In the genomic region with DNA sequence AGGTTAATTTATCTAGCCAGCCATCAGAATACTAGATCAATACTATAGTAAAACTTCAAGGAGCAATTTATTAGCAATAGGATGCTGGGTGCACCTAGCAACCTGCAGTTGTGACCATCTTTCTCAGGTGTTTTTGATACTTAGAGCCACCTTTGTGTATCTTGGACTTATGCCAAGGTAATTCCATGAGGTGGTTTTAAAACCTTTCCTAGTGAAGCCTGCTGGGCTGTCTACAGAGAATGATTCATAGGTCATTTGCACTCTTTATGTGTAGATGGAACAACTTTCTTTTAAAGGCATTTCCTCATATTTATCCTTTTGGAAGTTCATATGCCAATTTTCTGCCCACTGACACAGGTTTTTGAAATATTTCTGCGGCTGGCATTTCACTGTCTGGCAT, we compare ENCODE assay signal across 1 cellular context.
TF ChIP-seq lines count a peak whose summit lies in the region.

No MANE protein-coding gene starts in this region.

TF ChIP-seq in HepG2, 621 proteins besides CTCF, POLR2A, EP300 and RAD21 (continued from another document):
- TF ChIP-seq RARG (CRISPR knock-in tag; IDR thresholded peaks at IDR 0.05; ENCODE audit: low read depth), result no peak
- TF ChIP-seq NKX3-1 (CRISPR knock-in tag; IDR thresholded peaks at IDR 0.05), result no peak
- TF ChIP-seq ZNF615 (CRISPR knock-in tag; IDR thresholded peaks at IDR 0.05; ENCODE audit: borderline replicate concordance), result no peak
- TF ChIP-seq IKZF4 (CRISPR knock-in tag; IDR thresholded peaks at IDR 0.05; ENCODE audit: borderline replicate concordance, low read depth, not compliant biosample characterization), result no peak
- no peak for TF ChIP-seq MAF1 (CRISPR knock-in tag; IDR thresholded peaks at IDR 0.05; ENCODE audit: borderline replicate concordance)
- TF ChIP-seq PHB2 (IDR thresholded peaks at IDR 0.05; ENCODE audit: partially characterized antibody), result no peak
- TF ChIP-seq REST (IDR thresholded peaks at IDR 0.05; ENCODE audit: borderline replicate concordance in 1 of 2, low read depth in 1 of 2, low read length in 2 of 2), result no peak
- TF ChIP-seq, protein P1, sequence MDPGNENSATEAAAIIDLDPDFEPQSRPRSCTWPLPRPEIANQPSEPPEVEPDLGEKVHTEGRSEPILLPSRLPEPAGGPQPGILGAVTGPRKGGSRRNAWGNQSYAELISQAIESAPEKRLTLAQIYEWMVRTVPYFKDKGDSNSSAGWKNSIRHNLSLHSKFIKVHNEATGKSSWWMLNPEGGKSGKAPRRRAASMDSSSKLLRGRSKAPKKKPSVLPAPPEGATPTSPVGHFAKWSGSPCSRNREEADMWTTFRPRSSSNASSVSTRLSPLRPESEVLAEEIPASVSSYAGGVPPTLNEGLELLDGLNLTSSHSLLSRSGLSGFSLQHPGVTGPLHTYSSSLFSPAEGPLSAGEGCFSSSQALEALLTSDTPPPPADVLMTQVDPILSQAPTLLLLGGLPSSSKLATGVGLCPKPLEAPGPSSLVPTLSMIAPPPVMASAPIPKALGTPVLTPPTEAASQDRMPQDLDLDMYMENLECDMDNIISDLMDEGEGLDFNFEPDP (CRISPR knock-in tag; conservative IDR thresholded peaks at IDR 0.05), result no peak
- TF ChIP-seq, protein P2, sequence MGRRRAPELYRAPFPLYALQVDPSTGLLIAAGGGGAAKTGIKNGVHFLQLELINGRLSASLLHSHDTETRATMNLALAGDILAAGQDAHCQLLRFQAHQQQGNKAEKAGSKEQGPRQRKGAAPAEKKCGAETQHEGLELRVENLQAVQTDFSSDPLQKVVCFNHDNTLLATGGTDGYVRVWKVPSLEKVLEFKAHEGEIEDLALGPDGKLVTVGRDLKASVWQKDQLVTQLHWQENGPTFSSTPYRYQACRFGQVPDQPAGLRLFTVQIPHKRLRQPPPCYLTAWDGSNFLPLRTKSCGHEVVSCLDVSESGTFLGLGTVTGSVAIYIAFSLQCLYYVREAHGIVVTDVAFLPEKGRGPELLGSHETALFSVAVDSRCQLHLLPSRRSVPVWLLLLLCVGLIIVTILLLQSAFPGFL (CRISPR knock-in tag; IDR thresholded peaks at IDR 0.05), result no peak
- no peak for TF ChIP-seq ZSCAN21 (CRISPR knock-in tag; IDR thresholded peaks at IDR 0.05; ENCODE audit: borderline replicate concordance)
- TF ChIP-seq ZNF337 (CRISPR knock-in tag; IDR thresholded peaks at IDR 0.05; ENCODE audit: borderline replicate concordance, low read depth), result no peak
TF ChIP-seq in HepG2: peak in this region for 0.
